ENCODE assay signal across 18 cellular contexts in the genomic region with DNA sequence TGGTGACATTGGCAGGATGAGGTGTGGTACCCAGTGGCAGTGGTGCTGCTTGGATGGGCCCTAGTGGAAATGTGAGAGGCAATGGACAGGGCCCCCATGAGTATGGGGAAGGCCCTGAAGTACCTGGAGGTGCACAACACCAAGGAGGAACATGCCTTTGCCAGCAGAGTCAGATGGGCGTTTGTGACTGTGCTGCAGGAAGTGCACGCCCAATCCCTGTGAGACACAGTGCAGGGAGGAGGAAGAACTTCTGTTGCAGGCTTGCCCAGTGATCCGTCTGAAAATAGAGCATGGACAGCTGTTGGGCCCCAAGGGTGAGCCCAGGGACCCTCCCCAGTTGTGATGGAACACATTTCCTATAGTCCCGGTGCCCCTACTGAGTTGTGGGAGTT. TPM values are rescaled to one million over a fixed set of nuclear protein-coding genes. Genes with fewer than 3 reads are reported as not detected.
DNase-seq lines count a peak whose midpoint lies in the region; ATAC-seq and TF ChIP-seq lines count a peak whose summit lies in the region.
"Had no signal": no experiment of that assay in that cellular context is flagged by ENCODE, and none has a peak within 500 bp of the region (broad histone marks: within the 10 kb centered on the region; RNA-seq: fewer than 3 reads in every experiment).

No MANE protein-coding gene starts in this region.

- 43% methylated on average over 4 of the region's 4 CpGs for WGBS in suprapubic skin
- 78 to 80% methylated on average over 3 to 4 of the region's 4 CpGs for WGBS in body of pancreas, 2 donors

- POLR2A ChIA-PET in RWPE1 (lab: Yijun Ruan, JAX; ENCODE audit: low non-redundant PET), result no interaction called here

- no peak overlapping the region for H3K4me3 Mint-ChIP-seq in activated naive CD4-positive, alpha-beta T cell treated with anti-CD3 and anti-CD28 coated beads for 36 hours
- no peak overlapping the region for H3K4me3 Mint-ChIP-seq in activated naive CD4-positive, alpha-beta T cell treated with anti-CD3 and anti-CD28 coated beads, Interleukin-2, amount 10 ng/mL, durations not matched to agents 7 days and 5 days
- H3K4me3 Mint-ChIP-seq: activated CD4-positive, alpha-beta T cell treated with anti-CD3 and anti-CD28 coated beads, Interleukin-2, amount 10 ng/mL, durations not matched to agents 7 days and 5 days; activated naive CD8-positive, alpha-beta T cell treated with anti-CD3 and anti-CD28 coated beads, Interleukin-2, amount 10 ng/mL, durations not matched to agents 7 days and 5 days; activated T-cell treated with anti-CD3 and anti-CD28 coated beads, Interleukin-2, amount 50 U/mL, for 24 hours; T-helper 1 cell treated with Interleukin-12 subunit alpha and Interleukin-12 subunit beta and Interleukin-4 antibody, amounts not matched to agents 30 μg/mL and 1 μg/mL, for 36 hours had no signal

- peaks cover 17% of the 10 kb centered on the region for H3K4me1 ChIP-seq in foreskin keratinocyte
- peaks cover 2% of the 10 kb centered on the region for H3K4me1 ChIP-seq in suprapubic skin
- peaks cover 13% of the 10 kb centered on the region for H3K4me1 ChIP-seq in body of pancreas
- H3K4me1 ChIP-seq in vagina, result no peaks in the 10 kb centered on the region
- H3K4me1 ChIP-seq: A549 had no signal

- no peaks in the 10 kb centered on the region for H3K9me3 ChIP-seq in suprapubic skin
- no peaks in the 10 kb centered on the region for H3K9me3 ChIP-seq in body of pancreas
- H3K9me3 ChIP-seq in vagina, result no peaks in the 10 kb centered on the region
- H3K9me3 ChIP-seq: A549, pancreas had no signal

- peaks cover 8% of the 10 kb centered on the region for H3K9me3 Mint-ChIP-seq in activated naive CD4-positive, alpha-beta T cell treated with anti-CD3 and anti-CD28 coated beads for 36 hours
- H3K9me3 Mint-ChIP-seq in activated naive CD4-positive, alpha-beta T cell treated with anti-CD3 and anti-CD28 coated beads, Interleukin-2, amount 10 ng/mL, durations not matched to agents 7 days and 5 days, result peaks cover 6% of the 10 kb centered on the region
- H3K9me3 Mint-ChIP-seq: effector memory CD8-positive, alpha-beta T cell had no signal

- H3K36me3 Mint-ChIP-seq in activated naive CD4-positive, alpha-beta T cell treated with anti-CD3 and anti-CD28 coated beads for 36 hours (ENCODE audit: low read depth), result no peaks in the 10 kb centered on the region
- no peaks in the 10 kb centered on the region for H3K36me3 Mint-ChIP-seq in activated naive CD4-positive, alpha-beta T cell treated with anti-CD3 and anti-CD28 coated beads, Interleukin-2, amount 10 ng/mL, durations not matched to agents 7 days and 5 days

- TF ChIP-seq EP300 in suprapubic skin (IDR thresholded peaks at IDR 0.05), result no peak

- H3K4me3 ChIP-seq in suprapubic skin, result no peak overlapping the region
- no peak overlapping the region for H3K4me3 ChIP-seq in body of pancreas
- H3K4me3 ChIP-seq in vagina, result no peak overlapping the region
- H3K4me3 ChIP-seq: A549, cardiac muscle cell, pancreas had no signal

- H3K36me3 ChIP-seq in suprapubic skin, result no peaks in the 10 kb centered on the region
- no peaks in the 10 kb centered on the region for H3K36me3 ChIP-seq in body of pancreas (replicated peaks in 1 of 2; ENCODE audit: insufficient read depth in 1 of 2, low read depth in 2 of 2)
- no peaks in the 10 kb centered on the region for H3K36me3 ChIP-seq in vagina
- H3K36me3 ChIP-seq: cardiac muscle cell, pancreas had no signal

- H3K27me3 Mint-ChIP-seq in activated naive CD4-positive, alpha-beta T cell treated with anti-CD3 and anti-CD28 coated beads for 36 hours (ENCODE audit: low read depth), result peaks cover 3% of the 10 kb centered on the region
- peaks cover 26% of the 10 kb centered on the region for H3K27me3 Mint-ChIP-seq in activated naive CD4-positive, alpha-beta T cell treated with anti-CD3 and anti-CD28 coated beads, Interleukin-2, amount 10 ng/mL, durations not matched to agents 7 days and 5 days

- peak; percentile 43 for ATAC-seq in foreskin keratinocyte
- no peak for ATAC-seq in body of pancreas

- H3K27me3 ChIP-seq in foreskin keratinocyte, result peaks cover 2% of the 10 kb centered on the region
- H3K27me3 ChIP-seq in suprapubic skin, result peaks cover 3% of the 10 kb centered on the region
- no peaks in the 10 kb centered on the region for H3K27me3 ChIP-seq in body of pancreas
- H3K27me3 ChIP-seq in vagina, result no peaks in the 10 kb centered on the region
- H3K27me3 ChIP-seq: pancreas had no signal

- intact Hi-C loops in activated naive CD4-positive, alpha-beta T cell treated with anti-CD3 and anti-CD28 coated beads for 36 hours (cut with micrococcal nuclease), result no loop called here
- intact Hi-C loops in body of pancreas (cut with DNase I), result no loop called here
- intact Hi-C loops in vagina (cut with DNase I), result no loop called here

- peaks cover 3% of the 10 kb centered on the region for H3K4me1 Mint-ChIP-seq in activated naive CD4-positive, alpha-beta T cell treated with anti-CD3 and anti-CD28 coated beads for 36 hours (ENCODE audit: low read depth)
- peaks cover 13% of the 10 kb centered on the region for H3K4me1 Mint-ChIP-seq in activated naive CD4-positive, alpha-beta T cell treated with anti-CD3 and anti-CD28 coated beads, Interleukin-2, amount 10 ng/mL, durations not matched to agents 7 days and 5 days
- H3K4me1 Mint-ChIP-seq: activated naive CD8-positive, alpha-beta T cell treated with anti-CD3 and anti-CD28 coated beads, Interleukin-2, amount 10 ng/mL, durations not matched to agents 7 days and 5 days had no signal

- H3K27ac Mint-ChIP-seq in activated naive CD4-positive, alpha-beta T cell treated with anti-CD3 and anti-CD28 coated beads for 36 hours, result no peak overlapping the region
- H3K27ac Mint-ChIP-seq in activated naive CD4-positive, alpha-beta T cell treated with anti-CD3 and anti-CD28 coated beads, Interleukin-2, amount 10 ng/mL, durations not matched to agents 7 days and 5 days, result no peak overlapping the region
- H3K27ac Mint-ChIP-seq: activated CD4-positive, alpha-beta T cell treated with anti-CD3 and anti-CD28 coated beads, Interleukin-2, amount 10 ng/mL, durations not matched to agents 7 days and 5 days; activated naive CD8-positive, alpha-beta T cell treated with anti-CD3 and anti-CD28 coated beads, Interleukin-2, amount 10 ng/mL, durations not matched to agents 7 days and 5 days; activated T-cell treated with anti-CD3 and anti-CD28 coated beads, Interleukin-2, amount 50 U/mL, for 24 hours; T-helper 1 cell treated with Interleukin-12 subunit alpha and Interleukin-12 subunit beta and Interleukin-4 antibody, amounts not matched to agents 30 μg/mL and 1 μg/mL, for 36 hours had no signal

- TF ChIP-seq CTCF in RWPE1 (conservative IDR thresholded peaks at IDR 0.05; ENCODE audit: low read depth) (no peak), foreskin keratinocyte (conservative IDR thresholded peaks at IDR 0.05) (no peak), suprapubic skin (IDR thresholded peaks at IDR 0.05) (no peak), body of pancreas (IDR thresholded peaks at IDR 0.05) (no peak), vagina (IDR thresholded peaks at IDR 0.05) (no peak)

- H3K27ac ChIP-seq in RWPE1 (peak overlapping the region; percentile 26; the same call in 1 of the 2 replicates), foreskin keratinocyte (no peak overlapping the region), suprapubic skin (peak overlapping the region; percentile 79), body of pancreas (peak overlapping the region in 1 of 4 donors; percentile 12), vagina (no peak overlapping the region)
- H3K27ac ChIP-seq: A549, cardiac muscle cell, HL-60, pancreas had no signal

- DNase-seq in activated naive CD4-positive, alpha-beta T cell treated with anti-CD3 and anti-CD28 coated beads for 36 hours, result peak; percentile 10
- no peak for DNase-seq in activated naive CD4-positive, alpha-beta T cell treated with anti-CD3 and anti-CD28 coated beads, Interleukin-2, amount 10 ng/mL, durations not matched to agents 7 days and 5 days
- DNase-seq in RWPE1 (ENCODE audit: low spot score) (no peak), foreskin keratinocyte (peak in 1 of 2 donors; percentile 32), suprapubic skin (ENCODE audit: low spot score in 2 of 2) (no peak), body of pancreas (no peak), NCI-H2196 treated with DMSO at 0.1 percent for 48 hours (lab: John Stamatoyannopoulos, UW; ENCODE audit: unreplicated experiment) (no peak), vagina (ENCODE audit: extremely low spot score in 2 of 2) (no peak)
- DNase-seq: activated CD4-positive, alpha-beta T cell treated with anti-CD3 and anti-CD28 coated beads, Interleukin-2, amount 10 ng/mL, durations not matched to agents 7 days and 5 days; activated naive CD8-positive, alpha-beta T cell treated with anti-CD3 and anti-CD28 coated beads, Interleukin-2, amount 10 ng/mL, durations not matched to agents 7 days and 5 days; activated T-cell treated with anti-CD3 and anti-CD28 coated beads, Interleukin-2, amount 50 U/mL, for 24 hours; effector memory CD8-positive, alpha-beta T cell had no signal

- CTCF ChIA-PET in activated naive CD4-positive, alpha-beta T cell treated with anti-CD3 and anti-CD28 coated beads for 36 hours (lab: Charles Lee), result no interaction called here
- CTCF ChIA-PET in activated naive CD4-positive, alpha-beta T cell treated with anti-CD3 and anti-CD28 coated beads, Interleukin-2, amount 10 ng/mL, durations not matched to agents 7 days and 5 days (lab: Charles Lee), result interaction anchor here (1.4 kb wide), 1 partner anchor 14 kb away, joined by 3 read pairs; no protein-coding TSS in a partner anchor
- CTCF ChIA-PET in RWPE1 (lab: Yijun Ruan, JAX), result no interaction called here

- no peak for TF ChIP-seq POLR2A in suprapubic skin (IDR thresholded peaks at IDR 0.05)
- TF ChIP-seq POLR2A in body of pancreas (IDR thresholded peaks at IDR 0.05), result no peak
- TF ChIP-seq POLR2A in vagina (IDR thresholded peaks at IDR 0.05), result no peak

RNA-seq across cellular contexts. Expression of a gene that starts 42.7 kb away (rescaled TPM):
- not detected for total RNA-seq in activated naive CD4-positive, alpha-beta T cell treated with anti-CD3 and anti-CD28 coated beads for 36 hours
- total RNA-seq in foreskin keratinocyte, result 1.8 and 2.0 TPM in 2 replicates
- polyA plus RNA-seq in foreskin keratinocyte, result 1.2 and 1.7 TPM in 2 replicates
- total RNA-seq in suprapubic skin, result 10 to 100 TPM in 1 of 4 donors, 1 to 10 TPM in 3; 1.8 to 11.7 (median 3.6) TPM
- total RNA-seq in body of pancreas, result 1 to 10 TPM in 1 of 2 donors, under 1 TPM in 1; 0.99 to 8.8 TPM
- 11.5 TPM for total RNA-seq in vagina
- total RNA-seq: activated CD4-positive, alpha-beta T cell treated with anti-CD3 and anti-CD28 coated beads, Interleukin-2, amount 10 ng/mL, durations not matched to agents 7 days and 5 days; activated naive CD8-positive, alpha-beta T cell treated with anti-CD3 and anti-CD28 coated beads, Interleukin-2, amount 10 ng/mL, durations not matched to agents 7 days and 5 days; LHCN-M2 had no signal
- polyA plus RNA-seq: A549 had no signal

RNA-seq across cellular contexts. Expression of a gene that starts 47.4 kb away (rescaled TPM):
- 10 to 100 TPM; 14.4 to 16.3 TPM for total RNA-seq in activated naive CD4-positive, alpha-beta T cell treated with anti-CD3 and anti-CD28 coated beads for 36 hours
- total RNA-seq in foreskin keratinocyte, result 8.7 and 9.5 TPM in 2 replicates
- 10.7 and 14.8 TPM in 2 replicates for polyA plus RNA-seq in foreskin keratinocyte
- 10 to 100 TPM; 10.4 to 46.2 (median 19.3) TPM for total RNA-seq in suprapubic skin
- total RNA-seq in body of pancreas, result 10 to 100 TPM; 13.2 to 24.7 TPM
- total RNA-seq in vagina, result 14.2 TPM

Comparison
In these comparisons a context has a peak if more than half of its experiments do, and no peak if none do; other contexts are left out.
1. H3K27ac ChIP-seq: peak in RWPE1 (single experiment) and suprapubic skin (single experiment); none in foreskin keratinocyte (single experiment) and vagina (single experiment).